ENCODE assay signal across 18 cellular contexts in the genomic region with DNA sequence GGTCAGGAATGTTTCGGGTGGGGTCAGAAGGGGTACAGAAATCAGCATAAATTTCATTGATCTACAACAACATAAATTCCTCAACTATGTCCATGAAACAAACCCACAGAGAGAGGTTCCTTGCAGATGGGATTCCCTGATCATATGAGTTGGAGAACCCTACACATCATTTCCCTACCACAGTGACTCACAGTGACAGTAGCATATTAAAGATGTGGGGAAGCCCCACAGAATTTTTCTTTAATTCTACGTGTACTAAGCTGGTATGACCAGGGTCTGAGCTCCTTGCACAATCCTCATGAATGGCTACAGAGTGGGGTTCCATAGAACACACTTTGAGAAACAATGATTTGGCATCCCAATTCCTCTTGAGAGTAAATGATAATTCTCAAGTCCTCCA.
A peak's percentile ranks its signal among the peaks of the same experiment; 100 is the strongest.
DNase-seq lines count a peak whose midpoint lies in the region; ATAC-seq and TF ChIP-seq lines count a peak whose summit lies in the region.
"Had no signal": no experiment of that assay in that cellular context is flagged by ENCODE, and none has a peak within 500 bp of the region (broad histone marks: within the 10 kb centered on the region; RNA-seq: fewer than 3 reads in every experiment).

No MANE protein-coding gene starts in this region.

- H3K4me3 ChIP-seq in suprapubic skin: no peak overlapping the region

- H3K4me1 Mint-ChIP-seq in activated T-helper 17 cell treated with anti-CD3 and anti-CD28 coated beads, Interleukin-2, amount 50 U/mL, for 72 hours: no peaks in the 10 kb centered on the region
- H3K4me1 Mint-ChIP-seq: B cell had no signal

- DNase-seq in activated CD4-positive, CD25-positive, alpha-beta regulatory T cell treated with anti-CD3 and anti-CD28 coated beads, Interleukin-2, amount 50 U/mL, for 72 hours: no peak
- peak; percentile 68 for DNase-seq in kidney tubule cell (ENCODE audit: low spot score)
- no peak for DNase-seq in nucleus accumbens (lab: John Stamatoyannopoulos, UW)
- no peak for DNase-seq in NCI-H524 treated with DMSO at 0.1 percent for 48 hours (lab: John Stamatoyannopoulos, UW)
- no peak for DNase-seq in suprapubic skin (ENCODE audit: low spot score in 2 of 2)
- DNase-seq: activated T-cell treated with anti-CD3 and anti-CD28 coated beads for 4 hours; cortex of kidney; DMS79 treated with DMSO at 0.1 percent for 48 hours; hippocampal formation; kidney; stimulated activated CD4-positive, alpha-beta T cell treated with anti-CD3 and anti-CD28 coated beads, Interleukin-4, amount 100 ng/mL, for 4 hours; substantia nigra had no signal

- TF ChIP-seq EP300 in suprapubic skin (IDR thresholded peaks at IDR 0.05): no peak

- H3K4me3 Mint-ChIP-seq in activated T-helper 17 cell treated with anti-CD3 and anti-CD28 coated beads, Interleukin-2, amount 50 U/mL, for 72 hours: no peak overlapping the region
- H3K4me3 Mint-ChIP-seq: B cell, brain had no signal

- no peaks in the 10 kb centered on the region for H3K4me1 ChIP-seq in suprapubic skin

- no peaks in the 10 kb centered on the region for H3K27me3 ChIP-seq in suprapubic skin

- H3K9me3 ChIP-seq in suprapubic skin: no peaks in the 10 kb centered on the region

- H3K36me3 Mint-ChIP-seq in activated T-helper 17 cell treated with anti-CD3 and anti-CD28 coated beads, Interleukin-2, amount 50 U/mL, for 72 hours (ENCODE audit: low read depth): no peaks in the 10 kb centered on the region

- no peak for TF ChIP-seq CTCF in suprapubic skin (IDR thresholded peaks at IDR 0.05)

- peak; percentile 84 to 86 for ATAC-seq in activated CD4-positive, CD25-positive, alpha-beta regulatory T cell treated with anti-CD3 and anti-CD28 coated beads, Interleukin-2, amount 50 U/mL, for 24 hours
- ATAC-seq in HG02610 (IDR thresholded peaks at IDR 0.05; ENCODE audit: unreplicated experiment): peak; percentile 76
- peak; percentile 89 for ATAC-seq in activated T-helper 17 cell treated with anti-CD3 and anti-CD28 coated beads, Interleukin-2, amount 50 U/mL, for 72 hours (replicated peaks)

- 84% methylated on average over 2 of the region's 2 CpGs for WGBS in suprapubic skin

- TF ChIP-seq POLR2A in suprapubic skin (IDR thresholded peaks at IDR 0.05): no peak

- no peaks in the 10 kb centered on the region for H3K36me3 ChIP-seq in suprapubic skin

- no peaks in the 10 kb centered on the region for H3K9me3 Mint-ChIP-seq in activated T-helper 17 cell treated with anti-CD3 and anti-CD28 coated beads, Interleukin-2, amount 50 U/mL, for 72 hours

- H3K27me3 Mint-ChIP-seq in activated T-helper 17 cell treated with anti-CD3 and anti-CD28 coated beads, Interleukin-2, amount 50 U/mL, for 72 hours: no peaks in the 10 kb centered on the region
- H3K27me3 Mint-ChIP-seq: B cell, brain had no signal

- H3K27ac ChIP-seq in suprapubic skin: no peak overlapping the region
- H3K27ac ChIP-seq: 22Rv1 had no signal

- no peak overlapping the region for H3K27ac Mint-ChIP-seq in activated T-helper 17 cell treated with anti-CD3 and anti-CD28 coated beads, Interleukin-2, amount 50 U/mL, for 72 hours
- H3K27ac Mint-ChIP-seq: B cell had no signal
